Comparison of ENCODE assay signal across 8 cellular contexts in genomic region chr7:14457567-14458453, GRCh38.
DNase-seq lines count a peak whose midpoint lies in the region; ATAC-seq, FAIRE-seq and TF ChIP-seq lines count a peak whose summit lies in the region.

No MANE protein-coding gene starts in this region.

- in situ Hi-C loops in SK-MEL-5 (cut with HindIII; ENCODE audit: low pct_unique_long_range_greater_than_20kb, low sequenced_read_pairs): loop anchor here (25.0 kb wide), 1 partner anchor 1171 kb away; no protein-coding TSS in a partner anchor
- in situ Hi-C loops in astrocyte of the spinal cord (cut with HindIII; ENCODE audit: low sequenced_read_pairs): no loop called here

- H3K4me3 ChIP-seq in astrocyte of the spinal cord (ENCODE audit: low read depth, low read length): no peak overlapping the region

- peak; percentile 100 for FAIRE-seq in H54 (lab: Jason Lieb, UNC)

- no peak for TF ChIP-seq POLR2A in H54 (IDR thresholded peaks at IDR 0.05; ENCODE audit: low read depth, low read length)

- no peak for ATAC-seq in HG03457 (IDR thresholded peaks at IDR 0.05; ENCODE audit: unreplicated experiment)

- DNase-seq in DMS 273 treated with DMSO at 0.1 percent for 48 hours (lab: John Stamatoyannopoulos, UW) (peak; percentile 75), H54 (ENCODE audit: insufficient read length, low spot score) (peak; percentile 41), NCI-H1092 (lab: John Stamatoyannopoulos, UW) (peak; percentile 68), SK-MEL-5 (ENCODE audit: low read depth, low spot score) (peak; percentile 91), astrocyte of the spinal cord (ENCODE audit: low read depth, low spot score) (peak; percentile 88), hippocampal formation (lab: John Stamatoyannopoulos, UW) (peak; percentile 11 to 78), retina (peak; percentile 77)

- peak; percentile 73 for TF ChIP-seq CTCF in astrocyte of the spinal cord (IDR thresholded peaks at IDR 0.05; ENCODE audit: low read depth, low read length)

Comparison
In these comparisons a context has a peak if more than half of its experiments do, and no peak if none do; other contexts are left out.
1. DNase-seq: peak in every context shown above with its lines; median percentile 91 in SK-MEL-5; 88 in astrocyte of the spinal cord; 77 in retina; 75 in DMS 273 treated with DMSO at 0.1 percent for 48 hours; 68 in NCI-H1092; 44 in hippocampal formation; 41 in H54.